8 cellular contexts compared by ENCODE assay signal in the genomic region with DNA sequence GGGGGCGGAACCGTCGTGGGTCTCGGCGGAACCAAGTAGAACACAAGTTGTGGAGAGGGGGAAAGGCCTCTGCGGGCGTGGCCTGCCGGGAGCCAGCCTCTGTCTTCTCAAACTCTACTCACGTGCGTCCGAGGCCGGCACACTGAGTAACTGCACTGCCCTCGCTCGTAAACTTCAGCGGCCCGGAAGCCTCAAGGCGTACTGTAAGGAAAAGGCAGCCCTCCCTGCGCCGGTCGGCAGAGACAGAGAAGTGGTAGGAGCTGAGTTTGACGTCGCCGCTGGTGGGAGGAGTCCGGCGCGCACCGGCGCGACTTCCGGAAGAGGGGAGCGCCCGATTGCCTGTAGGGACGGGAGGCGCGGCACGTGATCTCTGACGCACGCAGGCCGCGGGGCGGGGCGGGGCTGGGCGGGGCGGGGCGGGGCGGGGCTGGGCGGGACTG. TPM values are rescaled to one million over a fixed set of nuclear protein-coding genes. Genes with fewer than 3 reads are reported as not detected.
DNase-seq lines count a peak whose midpoint lies in the region; ATAC-seq, FAIRE-seq and TF ChIP-seq lines count a peak whose summit lies in the region.

Gene FBXO33 (minus strand): TSS at position 255 of the 440 bp plus-strand sequence. CDS start 271 bp downstream, outside the sequence.

- intact Hi-C loops in vagina (cut with DNase I): loop anchor here (5.0 kb wide), 1 partner anchor 260 kb away; the partner anchor contains the start of gene TRAPPC6B

- peak within 1 kb of the TSS; percentile 100 for H3K9ac ChIP-seq in astrocyte (ENCODE audit: low read length)
- H3K9ac ChIP-seq in rectal smooth muscle tissue (ENCODE audit: low read length): peak within 1 kb of the TSS; percentile 91

- ATAC-seq in GM18505 (IDR thresholded peaks at IDR 0.05; ENCODE audit: unreplicated experiment) (peak; percentile 81), HG02981 (IDR thresholded peaks at IDR 0.05; ENCODE audit: unreplicated experiment) (peak; percentile 80)

- no peak for FAIRE-seq in astrocyte (lab: Jason Lieb, UNC)

- no peak for TF ChIP-seq CTCF in astrocyte (IDR thresholded peaks at IDR 0.05; ENCODE audit: insufficient read depth, low read depth, low read length)
- TF ChIP-seq CTCF in vagina (IDR thresholded peaks at IDR 0.05): no peak

- TF ChIP-seq POLR2A in GM18505 (IDR thresholded peaks at IDR 0.05; ENCODE audit: borderline replicate concordance, extremely low read depth, insufficient read depth, insufficient read length): no peak
- TF ChIP-seq POLR2A in vagina (IDR thresholded peaks at IDR 0.05): no peak

- no peaks in the 10 kb centered on the region for H3K27me3 Mint-ChIP-seq in astrocyte (ENCODE audit: low read depth, unreplicated experiment)

- peak within 1 kb of the TSS; percentile 96 for H3K4me3 Mint-ChIP-seq in astrocyte (ENCODE audit: unreplicated experiment)

- H3K4me3 ChIP-seq in astrocyte (ENCODE audit: insufficient read depth, low read depth, low read length) (peak within 1 kb of the TSS; percentile 91), rectal smooth muscle tissue (ENCODE audit: low read length) (peak within 1 kb of the TSS; percentile 97), vagina (peak within 1 kb of the TSS; percentile 98 to 99)

- H3K4me1 Mint-ChIP-seq in astrocyte (ENCODE audit: low read depth, unreplicated experiment): peaks cover 14% of the 10 kb centered on the region

- H3K4me1 ChIP-seq in astrocyte (ENCODE audit: insufficient read depth, low read length) (peaks cover 10% of the 10 kb centered on the region), rectal smooth muscle tissue (ENCODE audit: control insufficient read depth, insufficient read depth, low read length) (peaks cover 4% of the 10 kb centered on the region), vagina (peaks cover 52% of the 10 kb centered on the region)

- H3K27me3 ChIP-seq in astrocyte (ENCODE audit: insufficient read depth, low read length) (no peaks in the 10 kb centered on the region), rectal smooth muscle tissue (ENCODE audit: control insufficient read depth, insufficient read depth, low read length) (no peaks in the 10 kb centered on the region), vagina (no peaks in the 10 kb centered on the region)

- H4K20me1 ChIP-seq in astrocyte (ENCODE audit: insufficient read depth, low read length): peaks cover 28% of the 10 kb centered on the region

- H3K9me3 Mint-ChIP-seq in astrocyte (ENCODE audit: unreplicated experiment): no peaks in the 10 kb centered on the region

- peaks cover 43% of the 10 kb centered on the region for H3K79me2 ChIP-seq in astrocyte (ENCODE audit: insufficient read depth, low read length)

- DNase-seq in NCI-H2029 (lab: John Stamatoyannopoulos, UW) (peak; percentile 96), T-helper 22 cell (ENCODE audit: low read depth) (peak; percentile 93), astrocyte (ENCODE audit: low read depth) (peak; percentile 93), hepatic stellate cell (ENCODE audit: low spot score) (peak; percentile 94), vagina (ENCODE audit: extremely low spot score in 2 of 2) (peak in 1 of 2 donors; percentile 99)

- H3K27ac ChIP-seq in astrocyte (ENCODE audit: low read depth, low read length) (peak within 1 kb of the TSS; percentile 100), rectal smooth muscle tissue (ENCODE audit: low read depth, low read length) (peak within 1 kb of the TSS; percentile 97), vagina (peak within 1 kb of the TSS; percentile 98)

- no peaks in the 10 kb centered on the region for H3K36me3 Mint-ChIP-seq in astrocyte (ENCODE audit: low read depth, unreplicated experiment)

- H3K9me3 ChIP-seq in astrocyte (ENCODE audit: insufficient read depth, low read depth, low read length): no peaks in the 10 kb centered on the region
- H3K9me3 ChIP-seq in vagina: no peaks in the 10 kb centered on the region

- H3K27ac Mint-ChIP-seq in astrocyte (ENCODE audit: unreplicated experiment): peak within 1 kb of the TSS; percentile 100

- H3K36me3 ChIP-seq in astrocyte (ENCODE audit: insufficient read depth, low read length): no peaks in the 10 kb centered on the region
- H3K36me3 ChIP-seq in rectal smooth muscle tissue (ENCODE audit: control insufficient read depth, insufficient read depth, low read length): no peaks in the 10 kb centered on the region
- no peaks in the 10 kb centered on the region for H3K36me3 ChIP-seq in vagina

- peak within 1 kb of the TSS; percentile 100 for H2AFZ ChIP-seq in astrocyte (ENCODE audit: low read depth, low read length)

- peak within 1 kb of the TSS; percentile 99 for H3K4me2 ChIP-seq in astrocyte (ENCODE audit: low read length)

RNA-seq across cellular contexts. Expression of gene FBXO33, which starts in this region (rescaled TPM):
- total RNA-seq in astrocyte (9.4 and 10.9 TPM in 2 replicates), vagina (11.5 TPM)
